ENCODE assay signal across 34 cellular contexts in genomic region chr4:82172186-82172585, GRCh38.
"Had no signal": no experiment of that assay in that cellular context is flagged by ENCODE, and none has a peak within 500 bp of the region (broad histone marks: within the 10 kb centered on the region; RNA-seq: fewer than 3 reads in every experiment).

No MANE protein-coding gene starts in this region.

- H3K4me1 ChIP-seq: adrenal gland, ascending aorta, body of pancreas, breast epithelium had no signal

- H3K4me3 ChIP-seq: adrenal gland, ascending aorta, body of pancreas, breast epithelium, cardiac muscle cell had no signal

- H3K27me3 ChIP-seq: adrenal gland, ascending aorta, body of pancreas, brain microvascular endothelial cell, breast epithelium, cardiac muscle cell had no signal

- DNase-seq: activated effector memory CD4-positive, alpha-beta T cell treated with anti-CD3 and anti-CD28 coated beads, Interleukin-2, amount 50 U/mL, for 16 hours; activated effector memory CD4-positive, alpha-beta T cell treated with Interleukin-2 at 50 U/mL for 16 hours; activated gamma-delta T cell; activated gamma-delta T cell treated with Interleukin-2 at 50 U/mL for 16 hours; activated naive CD4-positive, alpha-beta T cell; activated naive CD4-positive, alpha-beta T cell treated with anti-CD3 and anti-CD28 coated beads for 36 hours; activated naive CD4-positive, alpha-beta T cell treated with anti-CD3 and anti-CD28 coated beads, Interleukin-2, amount 10 ng/mL, durations not matched to agents 7 days and 5 days; activated naive CD4-positive, alpha-beta T cell treated with anti-CD3 and anti-CD28 coated beads, Interleukin-2, amount 50 U/mL, for 16 hours; activated naive CD4-positive, alpha-beta T cell treated with Interleukin-2 at 50 U/mL for 16 hours; activated naive CD8-positive, alpha-beta T cell treated with anti-CD3 and anti-CD28 coated beads for 36 hours; activated naive CD8-positive, alpha-beta T cell treated with anti-CD3 and anti-CD28 coated beads, Interleukin-2, amount 10 ng/mL, durations not matched to agents 7 days and 5 days; activated naive CD8-positive, alpha-beta T cell treated with anti-CD3 and anti-CD28 coated beads, Interleukin-2, amount 50 U/mL, for 24 hours; activated T-cell treated with anti-CD3 and anti-CD28 coated beads, Interleukin-2, amount 50 U/mL, for 1 hour; activated T-cell treated with anti-CD3 and anti-CD28 coated beads, Interleukin-2, amount 50 U/mL, for 24 hours; activated T-cell treated with anti-CD3 and anti-CD28 coated beads, Interleukin-2, amount 50 U/mL, for 4 hours; activated T-cell treated with anti-CD3 and anti-CD28 coated beads, Interleukin-2, amount 50 U/mL, for 48 hours; activated T-cell treated with anti-CD3 and anti-CD28 coated beads, Interleukin-2, amount 50 U/mL, for 72 hours; adrenal gland; amniotic stem cell; amygdala; anterior cingulate cortex; aorta; body of pancreas; brain microvascular endothelial cell; caudate nucleus; central memory CD4-positive, alpha-beta T cell; cerebellar nuclear complex had no signal

- H3K9me3 ChIP-seq: adrenal gland, ascending aorta, body of pancreas had no signal

- FAIRE-seq: astrocyte, bronchial epithelial cell had no signal

- H3K36me3 ChIP-seq: adrenal gland, ascending aorta, brain microvascular endothelial cell, breast epithelium, cardiac muscle cell had no signal

- H3K27ac ChIP-seq: adrenal gland, ascending aorta, body of pancreas, brain microvascular endothelial cell, breast epithelium, cardiac muscle cell had no signal

- ATAC-seq: activated naive CD4-positive, alpha-beta T cell treated with anti-CD3 and anti-CD28 coated beads, Interleukin-2, amount 50 U/mL, for 72 hours; activated naive CD8-positive, alpha-beta T cell treated with anti-CD3 and anti-CD28 coated beads, Interleukin-2, amount 50 U/mL, for 24 hours; activated T-cell treated with anti-CD3 and anti-CD28 coated beads, Interleukin-2, amount 50 U/mL, for 4 hours; activated T-cell treated with anti-CD3 and anti-CD28 coated beads, Interleukin-2, amount 50 U/mL, for 72 hours; activated T-helper 17 cell treated with anti-CD3 and anti-CD28 coated beads, Interleukin-2, amount 50 U/mL, for 72 hours; body of pancreas had no signal
